In the genomic region with DNA sequence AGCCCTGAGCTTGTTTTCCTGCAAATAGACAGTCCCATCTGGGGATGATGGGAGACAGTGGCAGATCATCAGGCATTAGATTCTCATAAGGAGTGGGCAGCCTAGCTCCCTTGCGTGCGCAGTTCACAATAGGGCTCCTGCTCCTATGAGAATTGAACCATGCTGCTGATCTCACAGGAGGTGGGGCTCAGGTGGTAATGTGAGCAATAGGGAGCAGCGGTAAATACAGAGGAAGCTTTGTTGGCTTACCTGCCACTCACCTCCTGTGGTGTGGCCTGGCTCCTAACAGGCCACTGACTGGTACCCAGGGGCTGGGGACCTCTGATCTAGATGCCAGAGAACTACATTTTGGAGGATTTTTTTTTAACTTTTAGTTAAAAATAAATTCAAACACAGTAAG, we compare ENCODE assay signal across 6 cellular contexts.
"Had no signal": no experiment of that assay in that cellular context is flagged by ENCODE, and none has a peak within 500 bp of the region (broad histone marks: within the 10 kb centered on the region; RNA-seq: fewer than 3 reads in every experiment).

No MANE protein-coding gene starts in this region.

- H3K4me3 Mint-ChIP-seq: IgD-negative memory B cell had no signal

- H3K27ac Mint-ChIP-seq: IgD-negative memory B cell had no signal

- H3K4me1 Mint-ChIP-seq: IgD-negative memory B cell had no signal

- H3K4me3 ChIP-seq: K562 had no signal

- ATAC-seq: HepG2, K562 had no signal

- DNase-seq: IMR-90, KBM-7 had no signal

- H3K36me3 Mint-ChIP-seq: IgD-negative memory B cell had no signal

- H3K27ac ChIP-seq: HL-60 had no signal
